Comparison of ENCODE assay signal across 1 cellular context in genomic region chr6:36826520-36827227, GRCh38.
TF ChIP-seq lines count a peak whose summit lies in the region.

No MANE protein-coding gene starts in this region.

TF ChIP-seq in K562, 482 proteins besides CTCF, POLR2A, EP300 and RAD21:
- TF ChIP-seq CBFB (CRISPR knock-in tag; IDR thresholded peaks at IDR 0.05) = peak; percentile 75; the same call in 1 of the 2 replicates
- TF ChIP-seq GTF3C2 (IDR thresholded peaks at IDR 0.05; ENCODE audit: borderline replicate concordance, extremely low read depth, insufficient read length) = no peak
- TF ChIP-seq KDM5B (IDR thresholded peaks at IDR 0.05; ENCODE audit: insufficient replicate concordance, low read depth, low read length) = peak; percentile 23
- peak; percentile 84 for TF ChIP-seq BCOR (IDR thresholded peaks at IDR 0.05)
- no peak for TF ChIP-seq SREBF1 (IDR thresholded peaks at IDR 0.05; ENCODE audit: borderline replicate concordance, low read depth, low read length)
- no peak for TF ChIP-seq ZBTB9 (CRISPR knock-in tag; IDR thresholded peaks at IDR 0.05)
- no peak for TF ChIP-seq BRF1 (IDR thresholded peaks at IDR 0.05; ENCODE audit: borderline replicate concordance, extremely low read depth, insufficient read length)
- no peak for TF ChIP-seq ZNF507 (tag; conservative IDR thresholded peaks at IDR 0.05)
- no peak for TF ChIP-seq ZNF639 (CRISPR knock-in tag; conservative IDR thresholded peaks at IDR 0.05 in 1 of 2, IDR thresholded peaks at IDR 0.05 in 1 of 2)
- TF ChIP-seq SPI1 (IDR thresholded peaks at IDR 0.05; ENCODE audit: borderline replicate concordance, low read depth, low read length) = peak; percentile 36; the same call in 1 of the 2 replicates
- no peak for TF ChIP-seq PHF20 (IDR thresholded peaks at IDR 0.05; ENCODE audit: partially characterized antibody)
- no peak for TF ChIP-seq ATF4 (CRISPR knock-in tag; IDR thresholded peaks at IDR 0.05)
- TF ChIP-seq, protein P1, sequence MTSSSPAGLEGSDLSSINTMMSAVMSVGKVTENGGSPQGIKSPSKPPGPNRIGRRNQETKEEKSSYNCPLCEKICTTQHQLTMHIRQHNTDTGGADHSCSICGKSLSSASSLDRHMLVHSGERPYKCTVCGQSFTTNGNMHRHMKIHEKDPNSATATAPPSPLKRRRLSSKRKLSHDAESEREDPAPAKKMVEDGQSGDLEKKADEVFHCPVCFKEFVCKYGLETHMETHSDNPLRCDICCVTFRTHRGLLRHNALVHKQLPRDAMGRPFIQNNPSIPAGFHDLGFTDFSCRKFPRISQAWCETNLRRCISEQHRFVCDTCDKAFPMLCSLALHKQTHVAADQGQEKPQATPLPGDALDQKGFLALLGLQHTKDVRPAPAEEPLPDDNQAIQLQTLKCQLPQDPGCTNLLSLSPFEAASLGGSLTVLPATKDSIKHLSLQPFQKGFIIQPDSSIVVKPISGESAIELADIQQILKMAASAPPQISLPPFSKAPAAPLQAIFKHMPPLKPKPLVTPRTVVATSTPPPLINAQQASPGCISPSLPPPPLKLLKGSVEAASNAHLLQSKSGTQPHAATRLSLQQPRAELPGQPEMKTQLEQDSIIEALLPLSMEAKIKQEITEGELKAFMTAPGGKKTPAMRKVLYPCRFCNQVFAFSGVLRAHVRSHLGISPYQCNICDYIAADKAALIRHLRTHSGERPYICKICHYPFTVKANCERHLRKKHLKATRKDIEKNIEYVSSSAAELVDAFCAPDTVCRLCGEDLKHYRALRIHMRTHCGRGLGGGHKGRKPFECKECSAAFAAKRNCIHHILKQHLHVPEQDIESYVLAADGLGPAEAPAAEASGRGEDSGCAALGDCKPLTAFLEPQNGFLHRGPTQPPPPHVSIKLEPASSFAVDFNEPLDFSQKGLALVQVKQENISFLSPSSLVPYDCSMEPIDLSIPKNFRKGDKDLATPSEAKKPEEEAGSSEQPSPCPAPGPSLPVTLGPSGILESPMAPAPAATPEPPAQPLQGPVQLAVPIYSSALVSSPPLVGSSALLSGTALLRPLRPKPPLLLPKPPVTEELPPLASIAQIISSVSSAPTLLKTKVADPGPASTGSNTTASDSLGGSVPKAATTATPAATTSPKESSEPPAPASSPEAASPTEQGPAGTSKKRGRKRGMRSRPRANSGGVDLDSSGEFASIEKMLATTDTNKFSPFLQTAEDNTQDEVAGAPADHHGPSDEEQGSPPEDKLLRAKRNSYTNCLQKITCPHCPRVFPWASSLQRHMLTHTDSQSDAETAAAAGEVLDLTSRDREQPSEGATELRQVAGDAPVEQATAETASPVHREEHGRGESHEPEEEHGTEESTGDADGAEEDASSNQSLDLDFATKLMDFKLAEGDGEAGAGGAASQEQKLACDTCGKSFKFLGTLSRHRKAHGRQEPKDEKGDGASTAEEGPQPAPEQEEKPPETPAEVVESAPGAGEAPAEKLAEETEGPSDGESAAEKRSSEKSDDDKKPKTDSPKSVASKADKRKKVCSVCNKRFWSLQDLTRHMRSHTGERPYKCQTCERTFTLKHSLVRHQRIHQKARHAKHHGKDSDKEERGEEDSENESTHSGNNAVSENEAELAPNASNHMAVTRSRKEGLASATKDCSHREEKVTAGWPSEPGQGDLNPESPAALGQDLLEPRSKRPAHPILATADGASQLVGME (CRISPR knock-in tag; IDR thresholded peaks at IDR 0.05) = no peak
- TF ChIP-seq PTTG1 (tag; IDR thresholded peaks at IDR 0.05; ENCODE audit: low read depth) = no peak
- no peak for TF ChIP-seq BRD4 (IDR thresholded peaks at IDR 0.05)
- TF ChIP-seq ZNF224 (CRISPR knock-in tag; IDR thresholded peaks at IDR 0.05) = no peak
- no peak for TF ChIP-seq CHD4 (IDR thresholded peaks at IDR 0.05; ENCODE audit: insufficient read depth, insufficient replicate concordance, low read depth, low read length, poor library complexity, severe bottlenecking)
- TF ChIP-seq SP1 (CRISPR knock-in tag; IDR thresholded peaks at IDR 0.05) = 0 out of 2 replicates have a peak, but pooled peaks have one; percentile 18
- no peak for TF ChIP-seq ESRRA (IDR thresholded peaks at IDR 0.05; ENCODE audit: borderline replicate concordance, low read depth)
